Comparison of ENCODE assay signal across 21 cellular contexts in genomic region chr12:15669256-15669948, GRCh38.
DNase-seq lines count a peak whose midpoint lies in the region; ATAC-seq, FAIRE-seq and TF ChIP-seq lines count a peak whose summit lies in the region.
"Had no signal": no experiment of that assay in that cellular context is flagged by ENCODE, and none has a peak within 500 bp of the region (broad histone marks: within the 10 kb centered on the region; RNA-seq: fewer than 3 reads in every experiment).

No MANE protein-coding gene starts in this region.

- no peak for FAIRE-seq in HepG2 (lab: Jason Lieb, UNC)
- FAIRE-seq: GM12891, GM18507 had no signal

- TF ChIP-seq CTCF in HFFc6 (IDR thresholded peaks at IDR 0.05), result no peak
- TF ChIP-seq CTCF in HepG2 (CRISPR knock-in tag; IDR thresholded peaks at IDR 0.05), result no peak

- H4K8ac ChIP-seq in mesenchymal stem cell (ENCODE audit: low read length), result no peak overlapping the region

- TF ChIP-seq RAD21 in HepG2 (CRISPR knock-in tag; IDR thresholded peaks at IDR 0.05), result no peak

- no peak overlapping the region for H2BK12ac ChIP-seq in mesenchymal stem cell (ENCODE audit: low read length in 2 of 2)

- no peaks in the 10 kb centered on the region for H3K9me3 Mint-ChIP-seq in HFFc6
- H3K9me3 Mint-ChIP-seq: CD4-positive, alpha-beta T cell had no signal

- peaks cover 14% of the 10 kb centered on the region for H3K36me3 Mint-ChIP-seq in HFFc6 (ENCODE audit: low read depth)

- intact Hi-C loops in HepG2 (cut with micrococcal nuclease; ENCODE audit: unreplicated experiment), result no loop called here

- H3K9me3 ChIP-seq in mesenchymal stem cell (ENCODE audit: control insufficient read depth, low read length) (no peaks in the 10 kb centered on the region), HepG2 (ENCODE audit: low read length) (no peaks in the 10 kb centered on the region)
- H3K9me3 ChIP-seq: BE2C had no signal

- H3K9ac ChIP-seq in mesenchymal stem cell (ENCODE audit: low read length), result peak overlapping the region; percentile 4
- no peak overlapping the region for H3K9ac ChIP-seq in HepG2 (ENCODE audit: insufficient read depth, low read depth, low read length)

- DNase-seq in AG08395 (ENCODE audit: low spot score) (peak; percentile 13), HFFc6 (peak; percentile 29), astrocyte of the hippocampus (ENCODE audit: low read depth, low spot score) (peak; percentile 48), mesenchymal stem cell (no peak), amygdala (lab: John Stamatoyannopoulos, UW) (no peak), HepG2 (ENCODE audit: low spot score) (no peak), SW480 (ENCODE audit: low spot score) (no peak)
- DNase-seq: ACHN; BE2C; CD4-positive, alpha-beta T cell; GF-D8; GOT3; Karpas-422; NCI-H1105 treated with DMSO at 0.1 percent for 48 hours; NCI-H187 treated with DMSO at 0.1 percent for 48 hours; NCI-H446 treated with DMSO at 0.1 percent for 48 hours; NK-92 treated with Interleukin-12 subunit alpha and Interleukin-12 subunit beta, amount 100 ng/mL, for 24 hours; SHP77 treated with DMSO at 0.1 percent for 48 hours had no signal

- H3K79me1 ChIP-seq in mesenchymal stem cell (replicated peaks; ENCODE audit: low read length, poor library complexity, severe bottlenecking), result peaks cover 7% of the 10 kb centered on the region

- H4K91ac ChIP-seq in mesenchymal stem cell (ENCODE audit: low read length), result no peak overlapping the region

- no peak overlapping the region for H3K4me3 ChIP-seq in mesenchymal stem cell (ENCODE audit: insufficient read depth in 1 of 2, low read depth in 1 of 2, low read length in 2 of 2)
- no peak overlapping the region for H3K4me3 ChIP-seq in HepG2 (replicated peaks in 1 of 3; ENCODE audit: insufficient read depth in 1 of 3, low read depth in 2 of 3, low read length in 3 of 3)

- no peak overlapping the region for H3K14ac ChIP-seq in mesenchymal stem cell (ENCODE audit: low read length in 2 of 2)

- TF ChIP-seq POLR2A in HepG2 (IDR thresholded peaks at IDR 0.05; ENCODE audit: insufficient read depth in 1 of 2, low read depth in 2 of 2, low read length in 2 of 2), result no peak

- ATAC-seq in GM19463 (IDR thresholded peaks at IDR 0.05; ENCODE audit: unreplicated experiment) (no peak), HepG2 (no peak)

- no peak overlapping the region for H3K4me3 Mint-ChIP-seq in HFFc6
- H3K4me3 Mint-ChIP-seq: CD4-positive, alpha-beta T cell had no signal

- POLR2A ChIA-PET in HepG2 (lab: Yijun Ruan, JAX), result no interaction called here

- H2BK5ac ChIP-seq in mesenchymal stem cell (ENCODE audit: low read depth, low read length, poor library complexity, severe bottlenecking), result no peak overlapping the region

- H2BK120ac ChIP-seq in mesenchymal stem cell (ENCODE audit: low read depth, low read length), result no peak overlapping the region

- no peaks in the 10 kb centered on the region for H3K79me2 ChIP-seq in HepG2 (ENCODE audit: insufficient read depth, low read length)

- H3K4me2 ChIP-seq in mesenchymal stem cell (ENCODE audit: low read length, poor library complexity, severe bottlenecking) (no peak overlapping the region), HepG2 (ENCODE audit: low read depth, low read length) (no peak overlapping the region)

- H3K36me3 ChIP-seq in mesenchymal stem cell (ENCODE audit: control insufficient read depth in 1 of 2, insufficient read depth in 2 of 2, low read depth in 1 of 2, low read length in 2 of 2) (peaks cover 6 to 32% of the 10 kb centered on the region in 2 experiments), HepG2 (replicated peaks in 1 of 2; ENCODE audit: control insufficient read depth in 1 of 2, insufficient read depth in 2 of 2, low read length in 2 of 2) (peaks cover 4 to 10% of the 10 kb centered on the region in 2 experiments; a peak in 3 of 5 replicates)
- H3K36me3 ChIP-seq: BE2C had no signal

- no peak overlapping the region for H3K18ac ChIP-seq in mesenchymal stem cell (ENCODE audit: low read depth in 1 of 2, low read length in 2 of 2)

- H3K4me1 ChIP-seq in mesenchymal stem cell (ENCODE audit: control insufficient read depth, insufficient read depth, low read depth, low read length), result no peaks in the 10 kb centered on the region
- no peaks in the 10 kb centered on the region for H3K4me1 ChIP-seq in HepG2 (ENCODE audit: insufficient read depth, low read length)
- H3K4me1 ChIP-seq: BE2C had no signal

- no TSS peak for BruUV-seq in HepG2 (replicated peaks; lab: Mats Ljungman, UMichigan)

- TF ChIP-seq EP300 in HepG2 (IDR thresholded peaks at IDR 0.05; ENCODE audit: low read depth in 2 of 2, low read length in 2 of 2) (no peak), HepG2 (CRISPR knock-in tag; IDR thresholded peaks at IDR 0.05; ENCODE audit: borderline replicate concordance) (no peak)

- CTCF ChIA-PET in HepG2 (lab: Yijun Ruan, JAX; ENCODE audit: low intra/inter-chr PET ratio, low total read pairs), result no interaction called here

- no peak overlapping the region for H3K23ac ChIP-seq in mesenchymal stem cell (ENCODE audit: low read length in 2 of 2)

- H3K4me1 Mint-ChIP-seq in HFFc6 (ENCODE audit: low read depth), result peaks cover 32% of the 10 kb centered on the region

- H2AFZ ChIP-seq in mesenchymal stem cell (ENCODE audit: low read depth, low read length), result no peak overlapping the region
- H2AFZ ChIP-seq in HepG2 (ENCODE audit: low read length), result no peak overlapping the region

- H2AK5ac ChIP-seq in mesenchymal stem cell (ENCODE audit: low read length, severe bottlenecking), result no peak overlapping the region

- H3K27me3 ChIP-seq in mesenchymal stem cell (ENCODE audit: control insufficient read depth in 1 of 2, insufficient read depth in 1 of 2, low read length in 2 of 2), result no peaks in the 10 kb centered on the region
- no peaks in the 10 kb centered on the region for H3K27me3 ChIP-seq in HepG2 (ENCODE audit: control insufficient read depth in 1 of 2, insufficient read depth in 2 of 2, low read length in 2 of 2)

- H4K20me1 ChIP-seq in HepG2 (ENCODE audit: insufficient read depth, low read length), result no peaks in the 10 kb centered on the region

- in situ Hi-C loops in HepG2 (cut with HindIII; ENCODE audit: extremely low pct_ligation_motif_present, low pct_unique_long_range_greater_than_20kb), result no loop called here

- H2BK15ac ChIP-seq in mesenchymal stem cell (ENCODE audit: low read depth, poor library complexity, severe bottlenecking), result no peak overlapping the region

- H3K27me3 Mint-ChIP-seq in HFFc6 (ENCODE audit: insufficient read depth), result no peaks in the 10 kb centered on the region

- H3K4ac ChIP-seq in mesenchymal stem cell (ENCODE audit: low read depth in 1 of 2, low read length in 2 of 2), result no peak overlapping the region

- H3K27ac ChIP-seq in mesenchymal stem cell (ENCODE audit: low read length, poor library complexity, severe bottlenecking), result no peak overlapping the region
- no peak overlapping the region for H3K27ac ChIP-seq in HepG2 (ENCODE audit: extremely low read length, insufficient read depth, low read length)

- WGBS in mesenchymal stem cell, result 95% methylated on average over 1 of the region's 3 CpGs
- over 99% methylated on average over 3 of the region's 3 CpGs for WGBS in HepG2 (ENCODE audit: low lambda C conversion rate)

- peak overlapping the region; percentile 69 for H3K27ac Mint-ChIP-seq in HFFc6
- H3K27ac Mint-ChIP-seq: CD4-positive, alpha-beta T cell had no signal

TF ChIP-seq in HepG2, 621 proteins besides CTCF, POLR2A, EP300 and RAD21 (continues in another document):
- TF ChIP-seq ZBTB39 (CRISPR knock-in tag; IDR thresholded peaks at IDR 0.05) (no peak), SOX13 (IDR thresholded peaks at IDR 0.05) (no peak), SOX13 (CRISPR knock-in tag; conservative IDR thresholded peaks at IDR 0.05 in 1 of 2, IDR thresholded peaks at IDR 0.05 in 1 of 2) (no peak), ZNF577 (CRISPR knock-in tag; IDR thresholded peaks at IDR 0.05; ENCODE audit: borderline replicate concordance, low read depth) (no peak), ZBTB14 (CRISPR knock-in tag; IDR thresholded peaks at IDR 0.05) (no peak), ZNF792 (CRISPR knock-in tag; IDR thresholded peaks at IDR 0.05) (no peak), HMGA1 (CRISPR knock-in tag; conservative IDR thresholded peaks at IDR 0.05) (no peak), JUND (CRISPR knock-in tag; IDR thresholded peaks at IDR 0.05) (no peak), RBFOX2 (IDR thresholded peaks at IDR 0.05; ENCODE audit: low read depth, low read length) (no peak), SMAD1 (CRISPR knock-in tag; IDR thresholded peaks at IDR 0.05; ENCODE audit: borderline replicate concordance, low read depth) (no peak), ZNF17 (CRISPR knock-in tag; IDR thresholded peaks at IDR 0.05) (no peak), AHR (CRISPR knock-in tag; IDR thresholded peaks at IDR 0.05) (no peak)

Comparison
In these comparisons a context has a peak if more than half of its experiments do, and no peak if none do; other contexts are left out.
1. DNase-seq: peak in AG08395 (single experiment), HFFc6 (single experiment) and astrocyte of the hippocampus (single experiment); none in mesenchymal stem cell (single experiment), amygdala (0 of 56), HepG2 (single experiment) and SW480 (single experiment).